In the genomic region with DNA sequence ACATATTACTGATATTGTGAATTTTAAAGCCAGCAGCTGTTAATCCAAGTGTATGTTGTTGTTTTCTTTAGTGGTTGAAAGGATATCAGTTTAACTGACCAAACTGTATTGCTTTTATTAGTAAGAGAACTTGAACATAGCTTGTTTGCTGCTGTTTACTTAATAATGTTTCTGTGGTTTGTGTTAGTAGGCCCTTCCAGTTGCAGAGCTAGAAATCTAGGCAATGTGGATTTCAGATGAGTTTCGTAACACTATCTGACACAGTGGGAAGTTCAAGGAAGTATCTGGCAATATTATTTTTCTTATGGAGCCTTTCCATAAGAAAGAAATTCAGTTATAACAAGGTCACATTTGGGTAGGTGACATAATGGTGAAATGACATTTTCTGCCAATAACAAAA, we compare ENCODE assay signal across 24 cellular contexts. TPM values are rescaled to one million over a fixed set of nuclear protein-coding genes. Genes with fewer than 3 reads are reported as not detected.
A peak's percentile ranks its signal among the peaks of the same experiment; 100 is the strongest.
DNase-seq lines count a peak whose midpoint lies in the region; ATAC-seq and TF ChIP-seq lines count a peak whose summit lies in the region.
"Had no signal": no experiment of that assay in that cellular context is flagged by ENCODE, and none has a peak within 500 bp of the region (broad histone marks: within the 10 kb centered on the region; RNA-seq: fewer than 3 reads in every experiment).

No MANE protein-coding gene starts in this region.

- H3K27ac ChIP-seq in CD4-positive, alpha-beta T cell (ENCODE audit: low read depth, low read length), result no peak overlapping the region
- H3K27ac ChIP-seq: dorsolateral prefrontal cortex, parathyroid adenoma, sigmoid colon, WERI-Rb-1 had no signal

- ATAC-seq in CD4-positive, alpha-beta T cell (ENCODE audit: poor library complexity), result no peak
- ATAC-seq in GM19023 (IDR thresholded peaks at IDR 0.05; ENCODE audit: unreplicated experiment) (no peak), GM18909 (IDR thresholded peaks at IDR 0.05; ENCODE audit: poor library complexity, unreplicated experiment) (no peak), mucosa of descending colon (no peak), HG03039 (IDR thresholded peaks at IDR 0.05; ENCODE audit: unreplicated experiment) (no peak)

- H3K36me3 Mint-ChIP-seq in CD4-positive, alpha-beta T cell (ENCODE audit: low read depth), result peaks cover 48% of the 10 kb centered on the region
- H3K36me3 Mint-ChIP-seq in progenitor cell of endocrine pancreas (ENCODE audit: insufficient read depth), result peaks cover 3% of the 10 kb centered on the region

- CTCF ChIA-PET in CD4-positive, alpha-beta T cell (lab: Charles Lee), result no interaction called here

- H3K4me3 Mint-ChIP-seq in CD4-positive, alpha-beta T cell, result no peak overlapping the region
- H3K4me3 Mint-ChIP-seq in progenitor cell of endocrine pancreas (ENCODE audit: low read depth), result no peak overlapping the region
- H3K4me3 Mint-ChIP-seq: activated T-helper 1 cell treated with anti-CD3 and anti-CD28 coated beads, Interleukin-12 subunit alpha, Interleukin-12 subunit beta, Interleukin-2, Interleukin-4 antibody, amounts not matched to agents 30 ng/mL and 10 ng/mL and 1 ng/mL, durations not matched to agents 14 hours and 24 hours and 36 hours; neural crest cell; type B pancreatic cell had no signal

- no peaks in the 10 kb centered on the region for H3K27me3 ChIP-seq in CD4-positive, alpha-beta T cell (ENCODE audit: control insufficient read depth, insufficient read depth, low read length)
- H3K27me3 ChIP-seq: dorsolateral prefrontal cortex, sigmoid colon had no signal

- H3K9me3 Mint-ChIP-seq in CD4-positive, alpha-beta T cell, result no peaks in the 10 kb centered on the region
- no peaks in the 10 kb centered on the region for H3K9me3 Mint-ChIP-seq in progenitor cell of endocrine pancreas (ENCODE audit: low read depth)
- H3K9me3 Mint-ChIP-seq: activated T-helper 1 cell treated with anti-CD3 and anti-CD28 coated beads, Interleukin-12 subunit alpha, Interleukin-12 subunit beta, Interleukin-2, Interleukin-4 antibody, amounts not matched to agents 30 ng/mL and 10 ng/mL and 1 ng/mL, durations not matched to agents 14 hours and 24 hours and 36 hours; neural crest cell; type B pancreatic cell had no signal

- peak overlapping the region; percentile 12 for H3K27ac Mint-ChIP-seq in CD4-positive, alpha-beta T cell
- H3K27ac Mint-ChIP-seq in progenitor cell of endocrine pancreas, result peak overlapping the region; percentile 57
- H3K27ac Mint-ChIP-seq: activated T-helper 1 cell treated with anti-CD3 and anti-CD28 coated beads, Interleukin-12 subunit alpha, Interleukin-12 subunit beta, Interleukin-2, Interleukin-4 antibody, amounts not matched to agents 30 ng/mL and 10 ng/mL and 1 ng/mL, durations not matched to agents 14 hours and 24 hours and 36 hours; type B pancreatic cell had no signal

- no peaks in the 10 kb centered on the region for H3K4me1 ChIP-seq in mucosa of descending colon (ENCODE audit: low read depth)
- H3K4me1 ChIP-seq: parathyroid adenoma had no signal

- H3K27me3 Mint-ChIP-seq in CD4-positive, alpha-beta T cell, result no peaks in the 10 kb centered on the region
- H3K27me3 Mint-ChIP-seq in progenitor cell of endocrine pancreas, result no peaks in the 10 kb centered on the region
- H3K27me3 Mint-ChIP-seq: type B pancreatic cell had no signal

- POLR2A ChIA-PET in CD4-positive, alpha-beta T cell (lab: Charles Lee), result no interaction called here

- no peak overlapping the region for H3K4me3 ChIP-seq in fibroblast of the aortic adventitia (ENCODE audit: low read depth, low read length)
- no peak overlapping the region for H3K4me3 ChIP-seq in mucosa of descending colon
- H3K4me3 ChIP-seq: dorsolateral prefrontal cortex, sigmoid colon had no signal

- no peaks in the 10 kb centered on the region for H3K36me3 ChIP-seq in mucosa of descending colon (ENCODE audit: low read depth)
- H3K36me3 ChIP-seq: sigmoid colon had no signal

- intact Hi-C loops in CD4-positive, alpha-beta T cell (cut with DNase I, micrococcal nuclease), result no loop called here
- intact Hi-C loops in mucosa of descending colon (cut with DNase I, micrococcal nuclease), result no loop called here

- no peak for DNase-seq in CD4-positive, alpha-beta T cell
- DNase-seq in NCI-H226 (peak; percentile 31), fibroblast of the aortic adventitia (ENCODE audit: low read depth) (peak; percentile 65), progenitor cell of endocrine pancreas (ENCODE audit: low spot score, unreplicated experiment) (no peak), mucosa of descending colon (no peak)
- DNase-seq: activated CD4-positive, alpha-beta T cell treated with anti-CD3 and anti-CD28 coated beads, Interleukin-2, amount 50 U/mL, for 1 hour; activated naive CD4-positive, alpha-beta T cell treated with anti-CD3 and anti-CD28 coated beads, Interleukin-2, amount 50 U/mL, for 16 hours; central memory CD4-positive, alpha-beta T cell; DMS53; dorsolateral prefrontal cortex; foreskin melanocyte; GDM1; GOT3; NCI-H1694 treated with DMSO at 0.1 percent for 48 hours; NCI-H2227 treated with DMSO at 0.1 percent for 48 hours; sigmoid colon; WERI-Rb-1 had no signal

- H3K4me1 Mint-ChIP-seq in CD4-positive, alpha-beta T cell (ENCODE audit: low read depth), result peaks cover 53% of the 10 kb centered on the region
- H3K4me1 Mint-ChIP-seq in progenitor cell of endocrine pancreas (ENCODE audit: low read depth), result peaks cover 7% of the 10 kb centered on the region

- no peak for TF ChIP-seq CTCF in CD4-positive, alpha-beta T cell (IDR thresholded peaks at IDR 0.05)
- TF ChIP-seq CTCF in fibroblast of the aortic adventitia (IDR thresholded peaks at IDR 0.05; ENCODE audit: insufficient read depth, low read length) (no peak), progenitor cell of endocrine pancreas (IDR thresholded peaks at IDR 0.05; ENCODE audit: unreplicated experiment) (no peak), mucosa of descending colon (IDR thresholded peaks at IDR 0.05) (no peak)

- no peaks in the 10 kb centered on the region for H3K9me3 ChIP-seq in CD4-positive, alpha-beta T cell (ENCODE audit: control insufficient read depth, low read length)
- no peaks in the 10 kb centered on the region for H3K9me3 ChIP-seq in mucosa of descending colon
- H3K9me3 ChIP-seq: sigmoid colon had no signal

RNA-seq across cellular contexts. Expression of gene ZNF609, which starts 18.5 kb away (rescaled TPM):
- 10 to 100 TPM; 62.4 to 65.3 TPM for total RNA-seq in CD4-positive, alpha-beta T cell
- 19.3 and 38.8 TPM in 2 replicates for total RNA-seq in fibroblast of the aortic adventitia (ENCODE audit: low replicate concordance)
- total RNA-seq in progenitor cell of endocrine pancreas, result 72.0 and 75.3 TPM in 2 replicates
- total RNA-seq in mucosa of descending colon, result 10 to 100 TPM; 25.4 to 49.2 (median 29.5) TPM

Comparison
In these comparisons a context has a peak if more than half of its experiments do, and no peak if none do; other contexts are left out.
1. DNase-seq: peak in NCI-H226 (single experiment) and fibroblast of the aortic adventitia (single experiment); none in CD4-positive, alpha-beta T cell (0 of 10), progenitor cell of endocrine pancreas (single experiment) and mucosa of descending colon (0 of 3).